1 cellular context compared by ENCODE assay signal in the genomic region with DNA sequence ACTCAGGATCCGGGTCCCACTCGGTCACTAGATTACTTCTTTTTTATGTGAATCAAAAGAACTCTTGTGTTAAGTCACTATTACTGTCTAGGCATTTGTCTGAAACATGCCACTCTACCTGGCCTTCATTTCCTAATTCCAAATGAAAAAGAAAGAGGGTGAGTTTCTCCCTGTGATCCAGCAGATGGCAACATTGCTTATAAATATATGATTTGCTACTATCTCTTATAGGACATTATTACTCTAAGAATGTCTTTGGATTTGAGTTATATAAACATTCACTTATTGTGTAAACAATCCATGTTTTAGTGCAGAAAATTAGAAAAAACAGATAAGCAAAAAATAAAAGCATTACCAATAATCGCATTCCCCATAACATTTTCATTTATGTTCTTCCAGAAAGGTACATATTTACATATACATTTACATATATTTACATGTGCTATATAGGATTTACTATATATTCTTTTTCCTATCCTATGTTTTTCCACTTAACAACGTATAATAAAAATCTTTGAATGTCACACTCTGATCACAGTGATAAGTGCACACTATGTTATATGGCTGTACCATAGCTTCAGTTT.
TF ChIP-seq lines count a peak whose summit lies in the region.

No MANE protein-coding gene starts in this region.

TF ChIP-seq in IMR-90, 13 proteins besides CTCF, POLR2A, EP300 and RAD21 (continued from another document):
- TF ChIP-seq, protein P1, sequence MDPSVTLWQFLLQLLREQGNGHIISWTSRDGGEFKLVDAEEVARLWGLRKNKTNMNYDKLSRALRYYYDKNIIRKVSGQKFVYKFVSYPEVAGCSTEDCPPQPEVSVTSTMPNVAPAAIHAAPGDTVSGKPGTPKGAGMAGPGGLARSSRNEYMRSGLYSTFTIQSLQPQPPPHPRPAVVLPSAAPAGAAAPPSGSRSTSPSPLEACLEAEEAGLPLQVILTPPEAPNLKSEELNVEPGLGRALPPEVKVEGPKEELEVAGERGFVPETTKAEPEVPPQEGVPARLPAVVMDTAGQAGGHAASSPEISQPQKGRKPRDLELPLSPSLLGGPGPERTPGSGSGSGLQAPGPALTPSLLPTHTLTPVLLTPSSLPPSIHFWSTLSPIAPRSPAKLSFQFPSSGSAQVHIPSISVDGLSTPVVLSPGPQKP (IDR thresholded peaks at IDR 0.05; ENCODE audit: borderline replicate concordance, low read depth, low read length): no peak
